In the genomic region with DNA sequence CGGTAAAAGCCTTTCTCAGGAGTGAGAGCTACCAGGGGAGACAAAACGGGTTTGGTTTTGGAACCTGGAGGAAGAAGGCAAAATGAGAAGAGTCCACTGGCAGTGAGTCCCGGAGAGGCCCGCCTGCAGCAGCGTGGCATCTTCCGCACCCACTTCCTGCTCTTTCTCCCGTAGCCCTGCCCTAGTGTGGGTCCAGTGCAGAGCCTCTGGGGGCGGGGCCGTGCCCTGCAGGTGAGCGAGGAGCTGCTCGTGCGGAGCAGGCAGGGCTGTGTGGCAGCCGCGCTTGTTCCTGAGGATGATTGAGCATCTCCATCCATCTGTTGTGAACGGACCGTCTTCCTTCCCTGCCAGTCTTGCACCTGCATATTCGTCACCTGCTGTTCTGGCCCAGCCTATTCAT, we compare ENCODE assay signal across 21 cellular contexts.
DNase-seq lines count a peak whose midpoint lies in the region; ATAC-seq and TF ChIP-seq lines count a peak whose summit lies in the region.
"Had no signal": no experiment of that assay in that cellular context is flagged by ENCODE, and none has a peak within 500 bp of the region (broad histone marks: within the 10 kb centered on the region; RNA-seq: fewer than 3 reads in every experiment).

No MANE protein-coding gene starts in this region.

- H3K4me2 ChIP-seq in mesendoderm (ENCODE audit: low read length) (no peak overlapping the region), MM.1S (ENCODE audit: low read depth, low read length) (no peak overlapping the region)

- H3K79me2 ChIP-seq in mesendoderm (ENCODE audit: control insufficient read depth, insufficient read depth, low read length) (no peaks in the 10 kb centered on the region), MM.1S (ENCODE audit: low read length) (no peaks in the 10 kb centered on the region)

- intact Hi-C loops in left ventricle myocardium inferior (cut with micrococcal nuclease) (no loop called here), Right ventricle myocardium inferior (cut with DNase I) (no loop called here)

- peaks cover 1% of the 10 kb centered on the region for H3K79me1 ChIP-seq in mesendoderm (ENCODE audit: low read length)

- H3K9ac ChIP-seq in mesendoderm (ENCODE audit: low read length), result peak overlapping the region; percentile 38
- H3K9ac ChIP-seq in MM.1S (ENCODE audit: low read length), result no peak overlapping the region

- H3K4me3 ChIP-seq in left ventricle myocardium inferior, result peak overlapping the region; percentile 30
- H3K4me3 ChIP-seq in mesendoderm (ENCODE audit: low read length), result no peak overlapping the region
- H3K4me3 ChIP-seq in MM.1S (ENCODE audit: low read length), result no peak overlapping the region
- H3K4me3 ChIP-seq: MG63, ovary, right lobe of liver, SJCRH30 had no signal

- H3K27ac ChIP-seq in left ventricle myocardium inferior (replicated peaks) (peak overlapping the region; percentile 58), mesendoderm (ENCODE audit: low read depth, low read length) (peak overlapping the region; percentile 25), MM.1S (ENCODE audit: low read length) (no peak overlapping the region)
- H3K27ac ChIP-seq: C4-2B, HL-60, ovary, right lobe of liver, SJCRH30 had no signal

- H2BK120ac ChIP-seq in mesendoderm (ENCODE audit: low read depth, low read length), result peak overlapping the region; percentile 2

- ATAC-seq in Right ventricle myocardium inferior (no peak), GM18868 (IDR thresholded peaks at IDR 0.05; ENCODE audit: unreplicated experiment) (no peak)
- ATAC-seq: activated T-helper 17 cell treated with anti-CD3 and anti-CD28 coated beads, Interleukin-2, amount 50 U/mL, for 72 hours; naive thymus-derived CD8-positive, alpha-beta T cell; PC-3 had no signal

- H3K23ac ChIP-seq in mesendoderm (ENCODE audit: low read length), result no peak overlapping the region

- no peak overlapping the region for H3K4ac ChIP-seq in mesendoderm (ENCODE audit: low read depth, low read length)

- no peak for DNase-seq in left ventricle myocardium inferior
- no peak for DNase-seq in Right ventricle myocardium inferior (ENCODE audit: missing footprints)
- DNase-seq in cerebellum (ENCODE audit: low spot score), result peak; percentile 58
- DNase-seq in mesendoderm, result no peak
- no peak for DNase-seq in HK-2 (ENCODE audit: unreplicated experiment)
- DNase-seq in MM.1S, result no peak
- DNase-seq in SHP77 treated with DMSO at 0.1 percent for 48 hours (lab: John Stamatoyannopoulos, UW), result no peak
- DNase-seq: activated CD4-positive, alpha-beta T cell treated with anti-CD3 and anti-CD28 coated beads, Interleukin-2, amount 10 ng/mL, durations not matched to agents 24 days and 14 days; naive thymus-derived CD8-positive, alpha-beta T cell; NCI-H2081; NCI-H82; PC-3; right lobe of liver; SJCRH30; stimulated activated CD4-positive, alpha-beta T cell treated with anti-CD3 and anti-CD28 coated beads, Interleukin-15, amount 100 ng/mL, for 24 hours had no signal

- H3K56ac ChIP-seq in mesendoderm (ENCODE audit: low read length), result peak overlapping the region; percentile 77

- no peaks in the 10 kb centered on the region for H3K9me3 ChIP-seq in left ventricle myocardium inferior (replicated peaks)
- H3K9me3 ChIP-seq in MM.1S (replicated peaks; ENCODE audit: insufficient read depth, low read length), result no peaks in the 10 kb centered on the region
- H3K9me3 ChIP-seq: MG63, ovary, right lobe of liver, SJCRH30 had no signal

- H3K36me3 ChIP-seq in left ventricle myocardium inferior (peaks cover 4% of the 10 kb centered on the region), mesendoderm (ENCODE audit: control insufficient read depth, insufficient read depth, low read length) (no peaks in the 10 kb centered on the region), MM.1S (replicated peaks; ENCODE audit: insufficient read depth, low read length) (no peaks in the 10 kb centered on the region)
- H3K36me3 ChIP-seq: ovary had no signal

- no peaks in the 10 kb centered on the region for H3F3A ChIP-seq in MM.1S (ENCODE audit: insufficient read depth, low read length)

- no peak overlapping the region for H2BK15ac ChIP-seq in mesendoderm (replicated peaks; ENCODE audit: low read depth)

- H3K18ac ChIP-seq in mesendoderm (ENCODE audit: low read length), result no peak overlapping the region

- H3K27me3 ChIP-seq in left ventricle myocardium inferior (ENCODE audit: low read depth), result no peaks in the 10 kb centered on the region
- H3K27me3 ChIP-seq in mesendoderm (ENCODE audit: insufficient read depth, low read length, poor library complexity), result no peaks in the 10 kb centered on the region
- no peaks in the 10 kb centered on the region for H3K27me3 ChIP-seq in MM.1S (replicated peaks; ENCODE audit: insufficient read depth, low read length)
- H3K27me3 ChIP-seq: MG63, ovary, right lobe of liver, SJCRH30 had no signal

- TF ChIP-seq CTCF in left ventricle myocardium inferior (IDR thresholded peaks at IDR 0.05; ENCODE audit: borderline replicate concordance), result no peak
- no peak for TF ChIP-seq CTCF in MM.1S (IDR thresholded peaks at IDR 0.05; ENCODE audit: low read length)

- H3K9me2 ChIP-seq in MM.1S (replicated peaks; ENCODE audit: insufficient read depth, low read length), result no peaks in the 10 kb centered on the region

- no peak overlapping the region for H4K8ac ChIP-seq in mesendoderm (ENCODE audit: low read depth, low read length)

- H2AFZ ChIP-seq in MM.1S (ENCODE audit: low read length), result no peak overlapping the region

- H4K20me1 ChIP-seq in MM.1S (ENCODE audit: insufficient read depth, low read length), result no peaks in the 10 kb centered on the region

- peak overlapping the region; percentile 90 for H2BK5ac ChIP-seq in mesendoderm (ENCODE audit: low read length)

- H4K5ac ChIP-seq in mesendoderm (ENCODE audit: low read length), result no peak overlapping the region

- H2AK5ac ChIP-seq in mesendoderm (ENCODE audit: low read length), result peak overlapping the region; percentile 15

- no CpG with 5 or more reads among the region's 17 CpGs for WGBS in mesendoderm (ENCODE audit: extremely low coverage, insufficient coverage, low lambda C conversion rate)

- H3K4me1 ChIP-seq in left ventricle myocardium inferior (peaks cover 40% of the 10 kb centered on the region), mesendoderm (ENCODE audit: control insufficient read depth, low read depth, low read length) (peaks cover 14% of the 10 kb centered on the region), MM.1S (ENCODE audit: low read length) (no peaks in the 10 kb centered on the region)
